25 cellular contexts compared by ENCODE assay signal in genomic region chr3:17518189-17519059, GRCh38.
DNase-seq lines count a peak whose midpoint lies in the region; ATAC-seq and TF ChIP-seq lines count a peak whose summit lies in the region.
"Had no signal": no experiment of that assay in that cellular context is flagged by ENCODE, and none has a peak within 500 bp of the region (broad histone marks: within the 10 kb centered on the region; RNA-seq: fewer than 3 reads in every experiment).

No MANE protein-coding gene starts in this region.

- H3K27me3 ChIP-seq in heart left ventricle = no peaks in the 10 kb centered on the region
- H3K27me3 ChIP-seq: body of pancreas had no signal

- H3K27ac Mint-ChIP-seq in nephron progenitor cell = peak overlapping the region; percentile 86
- H3K27ac Mint-ChIP-seq: activated naive CD8-positive, alpha-beta T cell; activated T-helper 1 cell treated with anti-CD3 and anti-CD28 coated beads, Interleukin-12 subunit alpha, Interleukin-12 subunit beta, Interleukin-2, Interleukin-4 antibody, amounts not matched to agents 30 ng/mL and 10 ng/mL and 1 ng/mL, durations not matched to agents 14 hours and 24 hours and 36 hours; natural killer cell treated with Interleukin-12 subunit alpha and Interleukin-12 subunit beta and Interleukin-15 and Interleukin-18, amount 100 ng/mL, for 72 hours; T-helper 17 cell had no signal

- no peak overlapping the region for H3K4me3 Mint-ChIP-seq in nephron progenitor cell
- H3K4me3 Mint-ChIP-seq: activated naive CD8-positive, alpha-beta T cell; activated T-helper 1 cell treated with anti-CD3 and anti-CD28 coated beads, Interleukin-12 subunit alpha, Interleukin-12 subunit beta, Interleukin-2, Interleukin-4 antibody, amounts not matched to agents 30 ng/mL and 10 ng/mL and 1 ng/mL, durations not matched to agents 14 hours and 24 hours and 36 hours; natural killer cell treated with Interleukin-12 subunit alpha and Interleukin-12 subunit beta and Interleukin-15 and Interleukin-18, amount 100 ng/mL, for 72 hours; T-helper 17 cell had no signal

- WGBS in heart left ventricle, 4 donors = 64 to 76% (median 72%) methylated on average over 12 to 13 of the region's 13 CpGs

- peak overlapping the region in 2 of 12 donors; percentile 1 to 10 for H3K4me3 ChIP-seq in heart left ventricle
- H3K4me3 ChIP-seq: body of pancreas, prostate gland, smooth muscle cell had no signal

- H3K27me3 Mint-ChIP-seq in nephron progenitor cell (ENCODE audit: low read depth, poor library complexity) = no peaks in the 10 kb centered on the region
- H3K27me3 Mint-ChIP-seq: activated naive CD8-positive, alpha-beta T cell; natural killer cell treated with Interleukin-12 subunit alpha and Interleukin-12 subunit beta and Interleukin-15 and Interleukin-18, amount 100 ng/mL, for 72 hours; T-helper 17 cell had no signal

- in situ Hi-C loops in G401 (cut with HindIII; ENCODE audit: low sequenced_read_pairs) = no loop called here

- ATAC-seq in heart left ventricle (peak; percentile 51 to 77 (median 66)), HG03139 (IDR thresholded peaks at IDR 0.05; ENCODE audit: unreplicated experiment) (no peak), GM19324 (IDR thresholded peaks at IDR 0.05; ENCODE audit: low FRiP score, unreplicated experiment) (no peak)
- ATAC-seq: body of pancreas, T-helper 17 cell had no signal

- peaks cover 0 to 5% (median 0%) of the 10 kb centered on the region in 9 donors for H3K36me3 ChIP-seq in heart left ventricle
- H3K36me3 ChIP-seq: prostate gland had no signal

- TF ChIP-seq CTCF in heart left ventricle (IDR thresholded peaks at IDR 0.05) (no peak), nephron progenitor cell (IDR thresholded peaks at IDR 0.05) (no peak)

- no peaks in the 10 kb centered on the region for H3K36me3 Mint-ChIP-seq in nephron progenitor cell (ENCODE audit: low read depth)
- H3K36me3 Mint-ChIP-seq: natural killer cell treated with Interleukin-12 subunit alpha and Interleukin-12 subunit beta and Interleukin-15 and Interleukin-18, amount 100 ng/mL, for 72 hours had no signal

- DNase-seq in G401 (ENCODE audit: low spot score) (peak; percentile 56), NCI-H146 treated with DMSO at 0.1 percent for 48 hours (lab: John Stamatoyannopoulos, UW; ENCODE audit: unreplicated experiment) (peak; percentile 4), heart left ventricle (peak in 2 of 5 donors; percentile 27 to 32), nephron progenitor cell (no peak), GM19238 (ENCODE audit: insufficient read length, low spot score) (no peak), NCI-H2081 (lab: John Stamatoyannopoulos, UW) (no peak)
- DNase-seq: activated CD4-positive, CD25-positive, alpha-beta regulatory T cell; body of pancreas; cortex of kidney; EL; foreskin melanocyte; Kasumi-1; mesenchymal stem cell; NCI-H1092 treated with DMSO at 0.1 percent for 48 hours; NCI-H446; stimulated activated CD4-positive, alpha-beta T cell treated with anti-CD3 and anti-CD28 coated beads, Interleukin-4, amount 100 ng/mL, for 4 hours; T-helper 17 cell had no signal

- no peaks in the 10 kb centered on the region for H3K4me1 Mint-ChIP-seq in nephron progenitor cell

- peaks cover 0 to 20% (median 0%) of the 10 kb centered on the region in 12 donors for H3K4me1 ChIP-seq in heart left ventricle
- H3K4me1 ChIP-seq: prostate gland had no signal

- intact Hi-C loops in heart left ventricle (cut with DNase I) = no loop called here

- H3K9me3 ChIP-seq in heart left ventricle = no peaks in the 10 kb centered on the region
- H3K9me3 ChIP-seq: body of pancreas, prostate gland had no signal

- no peak for TF ChIP-seq POLR2A in heart left ventricle (IDR thresholded peaks at IDR 0.05)

- H3K9me3 Mint-ChIP-seq in nephron progenitor cell = no peaks in the 10 kb centered on the region
- H3K9me3 Mint-ChIP-seq: activated T-helper 1 cell treated with anti-CD3 and anti-CD28 coated beads, Interleukin-12 subunit alpha, Interleukin-12 subunit beta, Interleukin-2, Interleukin-4 antibody, amounts not matched to agents 30 ng/mL and 10 ng/mL and 1 ng/mL, durations not matched to agents 14 hours and 24 hours and 36 hours; natural killer cell treated with Interleukin-12 subunit alpha and Interleukin-12 subunit beta and Interleukin-15 and Interleukin-18, amount 100 ng/mL, for 72 hours had no signal

- peak overlapping the region in 4 of 12 donors; percentile 1 to 57 (median 38) for H3K27ac ChIP-seq in heart left ventricle
- H3K27ac ChIP-seq: body of pancreas, epithelial cell of prostate, prostate gland had no signal

Comparison
In these comparisons a context has a peak if more than half of its experiments do, and no peak if none do; other contexts are left out.
1. DNase-seq: peak in G401 (single experiment) and NCI-H146 treated with DMSO at 0.1 percent for 48 hours (single experiment); none in nephron progenitor cell (single experiment), GM19238 (single experiment) and NCI-H2081 (0 of 2).
2. ATAC-seq: peak in heart left ventricle (4 of 4); none in HG03139 (single experiment) and GM19324 (single experiment).